1 cellular context compared by ENCODE assay signal in the genomic region with DNA sequence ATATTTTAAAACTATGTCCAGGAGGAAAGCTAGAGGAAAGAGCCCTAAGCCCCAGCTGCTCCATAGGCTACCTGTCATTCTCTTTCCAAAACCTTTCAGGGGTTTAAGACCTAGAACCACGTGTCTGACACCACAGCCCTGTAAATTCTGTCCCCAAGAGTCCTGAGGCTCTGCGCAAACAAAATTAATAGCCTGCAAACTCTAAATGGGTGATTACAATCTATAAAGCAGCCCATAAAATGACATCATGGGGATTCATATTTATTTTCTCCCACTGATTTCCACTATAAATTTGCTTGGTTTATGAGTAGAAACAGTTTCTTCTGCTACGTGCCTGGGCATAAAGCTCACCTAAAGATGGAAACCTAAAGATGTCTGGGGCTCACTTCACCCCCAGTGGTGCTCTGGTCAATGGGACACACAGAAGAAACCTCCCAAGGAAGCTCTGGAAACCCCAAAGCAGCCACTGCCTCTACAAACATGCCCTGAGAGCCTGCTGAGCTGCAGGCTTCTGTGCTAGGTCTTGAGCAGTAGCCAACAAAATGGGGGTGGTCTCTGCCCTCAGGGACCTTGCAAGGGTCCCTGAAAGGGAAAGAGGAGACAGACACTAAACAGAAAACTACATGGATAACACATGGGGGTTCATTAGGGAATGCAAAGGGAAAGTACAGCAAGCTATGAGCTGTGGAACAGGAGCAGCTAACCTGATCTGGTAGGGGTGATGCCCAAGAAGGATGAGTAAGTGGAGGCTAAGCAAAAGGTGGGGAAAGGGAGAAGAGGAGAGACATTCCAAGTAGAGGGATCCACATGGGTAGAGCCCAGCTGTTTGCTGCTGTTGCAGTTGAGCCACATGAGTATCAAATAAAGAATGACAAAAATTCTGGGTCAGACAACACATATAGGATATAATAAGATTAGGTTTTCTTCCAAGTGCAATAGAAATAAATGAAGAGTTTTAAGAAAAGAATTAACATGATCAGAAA.
TF ChIP-seq lines count a peak whose summit lies in the region.

No MANE protein-coding gene starts in this region.

TF ChIP-seq in IMR-90, 13 proteins besides CTCF, POLR2A, EP300 and RAD21:
- TF ChIP-seq BHLHE40 (IDR thresholded peaks at IDR 0.05; ENCODE audit: low read depth, low read length) (no peak), CEBPB (IDR thresholded peaks at IDR 0.05; ENCODE audit: low read depth, low read length) (no peak), MAFK (IDR thresholded peaks at IDR 0.05; ENCODE audit: low read depth, low read length) (no peak), SMC3 (IDR thresholded peaks at IDR 0.05; ENCODE audit: low read depth, low read length) (no peak), MAZ (IDR thresholded peaks at IDR 0.05; ENCODE audit: borderline replicate concordance, low read depth, low read length) (no peak), RCOR1 (IDR thresholded peaks at IDR 0.05; ENCODE audit: insufficient replicate concordance, low read length) (no peak)
- TF ChIP-seq, protein P1, sequence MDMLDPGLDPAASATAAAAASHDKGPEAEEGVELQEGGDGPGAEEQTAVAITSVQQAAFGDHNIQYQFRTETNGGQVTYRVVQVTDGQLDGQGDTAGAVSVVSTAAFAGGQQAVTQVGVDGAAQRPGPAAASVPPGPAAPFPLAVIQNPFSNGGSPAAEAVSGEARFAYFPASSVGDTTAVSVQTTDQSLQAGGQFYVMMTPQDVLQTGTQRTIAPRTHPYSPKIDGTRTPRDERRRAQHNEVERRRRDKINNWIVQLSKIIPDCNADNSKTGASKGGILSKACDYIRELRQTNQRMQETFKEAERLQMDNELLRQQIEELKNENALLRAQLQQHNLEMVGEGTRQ (IDR thresholded peaks at IDR 0.05; ENCODE audit: low read depth, low read length), result no peak
